1 cellular context compared by ENCODE assay signal in the genomic region with DNA sequence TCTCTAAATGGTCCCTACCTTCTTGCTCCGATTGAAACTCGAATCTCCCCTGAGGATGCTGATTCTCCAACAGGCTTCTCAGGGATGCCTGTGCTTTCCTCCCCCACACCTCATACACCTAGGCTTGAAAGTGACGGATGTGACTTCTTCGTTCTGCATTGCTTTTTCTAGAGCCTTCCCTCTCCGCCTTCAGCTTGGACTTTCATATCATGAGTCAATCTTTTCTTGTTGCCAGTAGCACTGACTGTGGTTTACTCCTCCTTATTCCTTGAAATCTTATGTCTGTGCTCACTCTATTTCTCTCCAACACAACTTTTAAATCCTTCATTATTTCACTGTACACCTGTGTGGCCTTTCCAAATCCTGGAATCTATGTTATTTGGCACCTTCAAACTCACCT.
TF ChIP-seq lines count a peak whose summit lies in the region.

No MANE protein-coding gene starts in this region.

TF ChIP-seq in IMR-90, 13 proteins besides CTCF, POLR2A, EP300 and RAD21:
- no peak for TF ChIP-seq MAFK (IDR thresholded peaks at IDR 0.05; ENCODE audit: low read depth, low read length)
